In the genomic region with DNA sequence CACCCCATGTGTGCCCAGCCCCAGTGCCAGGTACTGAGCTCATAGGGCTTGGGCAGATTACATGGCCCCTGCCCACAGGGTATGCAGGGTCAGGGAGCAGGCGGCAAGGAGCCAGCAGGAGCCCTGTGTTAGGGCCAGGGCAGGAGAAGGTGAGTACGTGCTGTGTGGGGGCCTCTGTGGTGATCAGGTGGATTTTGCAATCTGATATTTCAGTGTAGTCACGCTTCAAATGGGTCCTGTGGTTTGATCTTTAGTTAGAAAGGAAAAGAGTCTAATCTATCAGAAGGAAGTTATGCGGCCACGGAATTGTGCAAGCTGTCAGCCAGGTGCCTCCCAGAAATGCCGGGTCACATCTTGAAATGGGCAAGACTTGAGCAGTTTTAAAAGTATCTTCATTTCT, we compare ENCODE assay signal across 9 cellular contexts.
DNase-seq lines count a peak whose midpoint lies in the region; ATAC-seq lines count a peak whose summit lies in the region.
"Had no signal": no experiment of that assay in that cellular context is flagged by ENCODE, and none has a peak within 500 bp of the region (broad histone marks: within the 10 kb centered on the region; RNA-seq: fewer than 3 reads in every experiment).

No MANE protein-coding gene starts in this region.

- H3K9me3 Mint-ChIP-seq in activated naive CD4-positive, alpha-beta T cell treated with anti-CD3 and anti-CD28 coated beads, Interleukin-2, amount 10 ng/mL, durations not matched to agents 7 days and 5 days = no peaks in the 10 kb centered on the region
- no peaks in the 10 kb centered on the region for H3K9me3 Mint-ChIP-seq in T-helper 2 cell treated with Interferon-gamma antibody and Interleukin-4, amounts not matched to agents 5 μg/mL and 100 μg/mL, for 36 hours
- no peaks in the 10 kb centered on the region for H3K9me3 Mint-ChIP-seq in effector memory CD8-positive, alpha-beta T cell

- CTCF ChIA-PET in activated naive CD4-positive, alpha-beta T cell treated with anti-CD3 and anti-CD28 coated beads, Interleukin-2, amount 10 ng/mL, durations not matched to agents 7 days and 5 days (lab: Charles Lee) = interaction anchor here (0.6 to 3.5 kb wide), 3 partner anchors 11 to 283 kb away, joined by 3 to 19 read pairs (median 4); no protein-coding TSS in a partner anchor

- peak overlapping the region; percentile 94 for H3K27ac ChIP-seq in substantia nigra (ENCODE audit: low read depth, low read length, poor library complexity, severe bottlenecking)
- H3K27ac ChIP-seq: VCaP had no signal

- peaks cover 68% of the 10 kb centered on the region for H3K4me1 Mint-ChIP-seq in activated naive CD4-positive, alpha-beta T cell treated with anti-CD3 and anti-CD28 coated beads, Interleukin-2, amount 10 ng/mL, durations not matched to agents 7 days and 5 days
- H3K4me1 Mint-ChIP-seq in T-helper 2 cell treated with Interferon-gamma antibody and Interleukin-4, amounts not matched to agents 5 μg/mL and 100 μg/mL, for 36 hours (ENCODE audit: low read depth) = peaks cover 57% of the 10 kb centered on the region
- H3K4me1 Mint-ChIP-seq in effector memory CD8-positive, alpha-beta T cell (ENCODE audit: low read depth in 2 of 2) = peaks cover 58% of the 10 kb centered on the region in 2 donors

- DNase-seq in activated naive CD4-positive, alpha-beta T cell treated with anti-CD3 and anti-CD28 coated beads, Interleukin-2, amount 10 ng/mL, durations not matched to agents 7 days and 5 days = peak; percentile 39
- DNase-seq in activated naive CD4-positive, alpha-beta T cell treated with anti-CD3 and anti-CD28 coated beads, Interleukin-2, amount 50 U/mL, for 16 hours = no peak
- DNase-seq in T-helper 2 cell treated with Interferon-gamma antibody and Interleukin-4, amounts not matched to agents 5 μg/mL and 100 μg/mL, for 36 hours (ENCODE audit: low spot score) = peak; percentile 69
- no peak for DNase-seq in effector memory CD8-positive, alpha-beta T cell
- no peak for DNase-seq in substantia nigra (lab: John Stamatoyannopoulos, UW)
- no peak for DNase-seq in DMS114 treated with DMSO at 0.1 percent for 48 hours (lab: John Stamatoyannopoulos, UW; ENCODE audit: unreplicated experiment)
- DNase-seq in NCI-H82 (lab: John Stamatoyannopoulos, UW) = no peak

- H3K4me3 Mint-ChIP-seq in activated naive CD4-positive, alpha-beta T cell treated with anti-CD3 and anti-CD28 coated beads, Interleukin-2, amount 10 ng/mL, durations not matched to agents 7 days and 5 days = peak overlapping the region; percentile 6
- H3K4me3 Mint-ChIP-seq in T-helper 2 cell treated with Interferon-gamma antibody and Interleukin-4, amounts not matched to agents 5 μg/mL and 100 μg/mL, for 36 hours = peak overlapping the region; percentile 67
- peak overlapping the region in 1 of 2 donors; percentile 33 for H3K4me3 Mint-ChIP-seq in effector memory CD8-positive, alpha-beta T cell

- H3K27me3 Mint-ChIP-seq in activated naive CD4-positive, alpha-beta T cell treated with anti-CD3 and anti-CD28 coated beads, Interleukin-2, amount 10 ng/mL, durations not matched to agents 7 days and 5 days = no peaks in the 10 kb centered on the region
- no peaks in the 10 kb centered on the region for H3K27me3 Mint-ChIP-seq in T-helper 2 cell treated with Interferon-gamma antibody and Interleukin-4, amounts not matched to agents 5 μg/mL and 100 μg/mL, for 36 hours (ENCODE audit: low read depth)
- no peaks in the 10 kb centered on the region for H3K27me3 Mint-ChIP-seq in effector memory CD8-positive, alpha-beta T cell

- peaks cover 61% of the 10 kb centered on the region for H3K36me3 Mint-ChIP-seq in activated naive CD4-positive, alpha-beta T cell treated with anti-CD3 and anti-CD28 coated beads, Interleukin-2, amount 10 ng/mL, durations not matched to agents 7 days and 5 days
- H3K36me3 Mint-ChIP-seq in T-helper 2 cell treated with Interferon-gamma antibody and Interleukin-4, amounts not matched to agents 5 μg/mL and 100 μg/mL, for 36 hours (ENCODE audit: low read depth) = peaks cover 60% of the 10 kb centered on the region
- H3K36me3 Mint-ChIP-seq in effector memory CD8-positive, alpha-beta T cell (ENCODE audit: insufficient read depth) = peaks cover 13% of the 10 kb centered on the region

- H3K27ac Mint-ChIP-seq in activated naive CD4-positive, alpha-beta T cell treated with anti-CD3 and anti-CD28 coated beads, Interleukin-2, amount 10 ng/mL, durations not matched to agents 7 days and 5 days = peak overlapping the region; percentile 72
- peak overlapping the region; percentile 83 for H3K27ac Mint-ChIP-seq in T-helper 2 cell treated with Interferon-gamma antibody and Interleukin-4, amounts not matched to agents 5 μg/mL and 100 μg/mL, for 36 hours
- H3K27ac Mint-ChIP-seq in effector memory CD8-positive, alpha-beta T cell = peak overlapping the region; percentile 90 to 94

- peak; percentile 67 for ATAC-seq in effector memory CD8-positive, alpha-beta T cell (replicated peaks)
- no peak for ATAC-seq in HG02840 (IDR thresholded peaks at IDR 0.05; ENCODE audit: low FRiP score, unreplicated experiment)

Comparison
In these comparisons a context has a peak if more than half of its experiments do, and no peak if none do; other contexts are left out.
1. DNase-seq: peak in activated naive CD4-positive, alpha-beta T cell treated with anti-CD3 and anti-CD28 coated beads, Interleukin-2, amount 10 ng/mL, durations not matched to agents 7 days and 5 days (single experiment) and T-helper 2 cell treated with Interferon-gamma antibody and Interleukin-4, amounts not matched to agents 5 μg/mL and 100 μg/mL, for 36 hours (single experiment); none in activated naive CD4-positive, alpha-beta T cell treated with anti-CD3 and anti-CD28 coated beads, Interleukin-2, amount 50 U/mL, for 16 hours (single experiment), effector memory CD8-positive, alpha-beta T cell (0 of 3), substantia nigra (0 of 49), DMS114 treated with DMSO at 0.1 percent for 48 hours (single experiment) and NCI-H82 (single experiment).
2. Peak in every context shown above with its lines, with median percentiles within 50 percentile points of each other: H3K27ac Mint-ChIP-seq.